In genomic region chr7:114760477-114760876, GRCh38 we compare ENCODE assay signal across 27 cellular contexts.
A peak's percentile ranks its signal among the peaks of the same experiment; 100 is the strongest.
DNase-seq lines count a peak whose midpoint lies in the region; ATAC-seq, FAIRE-seq and TF ChIP-seq lines count a peak whose summit lies in the region.
"Had no signal": no experiment of that assay in that cellular context is flagged by ENCODE, and none has a peak within 500 bp of the region (broad histone marks: within the 10 kb centered on the region; RNA-seq: fewer than 3 reads in every experiment).

No MANE protein-coding gene starts in this region.

- no peaks in the 10 kb centered on the region for H3K4me1 ChIP-seq in GM12878 (ENCODE audit: control insufficient read depth, insufficient read depth, low read length)
- H3K4me1 ChIP-seq in heart left ventricle: no peaks in the 10 kb centered on the region

- TF ChIP-seq RAD21 in GM12878 (IDR thresholded peaks at IDR 0.05; ENCODE audit: insufficient read depth, low read depth, low read length): no peak

- ATAC-seq in GM12878: peak; percentile 16; the same call in 1 of the 3 replicates
- ATAC-seq in heart left ventricle: no peak
- ATAC-seq: CD8-positive, alpha-beta T cell; Panc1; T-cell had no signal

- SMC1A ChIA-PET in GM12878 (lab: Charles Lee; ENCODE audit: uncharacterized antibody, unreplicated experiment): interaction anchor here (0.9 to 3.3 kb wide), 7 partner anchors 19 to 164 kb away, joined by 3 to 13 read pairs (median 4); no protein-coding TSS in a partner anchor

- H3K4me3 ChIP-seq in GM12878 (no peak overlapping the region), foreskin fibroblast (ENCODE audit: low read depth in 1 of 2, low read length in 2 of 2) (no peak overlapping the region), heart left ventricle (no peak overlapping the region)
- H3K4me3 ChIP-seq: BLaER1 treated with 17β-estradiol and CSF1 and Interleukin-3, amounts not matched to agents 10 nM and 100 nM had no signal

- WGBS in GM12878 (ENCODE audit: insufficient coverage, insufficient replicate concordance, low lambda C conversion rate, missing lambda C conversion rate): 51% methylated on average over 2 of the region's 2 CpGs
- WGBS in heart left ventricle, 4 donors: 69 to 82% (median 76%) methylated on average over 2 of the region's 2 CpGs

- TF ChIP-seq POLR2A in GM12878 (IDR thresholded peaks at IDR 0.05; ENCODE audit: low read depth, low read length) (no peak), heart left ventricle (IDR thresholded peaks at IDR 0.05) (no peak)

- H3K9me3 ChIP-seq in GM12878 (replicated peaks; ENCODE audit: control insufficient read depth, insufficient read depth, low read length) (no peaks in the 10 kb centered on the region), heart left ventricle (no peaks in the 10 kb centered on the region)
- H3K9me3 ChIP-seq: BLaER1 treated with 17β-estradiol and CSF1 and Interleukin-3, amounts not matched to agents 10 nM and 100 nM had no signal

- BruUV-seq in GM12878 (replicated peaks; lab: Mats Ljungman, UMichigan): no TSS peak

- DNase-seq in HT1080 (ENCODE audit: low read depth): peak; percentile 35
- DNase-seq in GM12878 (ENCODE audit: low read depth, low spot score): no peak
- peak; percentile 22 to 51 for DNase-seq in foreskin fibroblast
- no peak for DNase-seq in Kasumi-1 (lab: John Stamatoyannopoulos, UW)
- DNase-seq in heart left ventricle: no peak
- DNase-seq in HuH-7.5 (ENCODE audit: low spot score): no peak
- no peak for DNase-seq in HEK293T (ENCODE audit: extremely low spot score)
- DNase-seq: AML-193; Calu3; CD8-positive, alpha-beta T cell; DMS79 treated with DMSO at 0.1 percent for 48 hours; GF-D8; H9; Karpas-422; MV-4-11; NCI-H1105; NCI-H1436 treated with DMSO at 0.1 percent for 48 hours; NCI-H187 treated with DMSO at 0.1 percent for 48 hours; NCI-H524 treated with DMSO at 0.1 percent for 48 hours; T-cell had no signal

- intact Hi-C loops in GM12878 (cut with micrococcal nuclease; ENCODE audit: unreplicated experiment): no loop called here
- intact Hi-C loops in heart left ventricle (cut with DNase I): no loop called here

- no peaks in the 10 kb centered on the region for H3K36me3 ChIP-seq in GM12878 (ENCODE audit: control insufficient read depth in 2 of 2, insufficient read depth in 2 of 2, low read length in 1 of 2)
- H3K36me3 ChIP-seq in heart left ventricle: no peaks in the 10 kb centered on the region
- H3K36me3 ChIP-seq: BLaER1 treated with 17β-estradiol and CSF1 and Interleukin-3, amounts not matched to agents 10 nM and 100 nM had no signal

- H3K27ac ChIP-seq in 22Rv1: peak overlapping the region; percentile 25; the same call in 1 of the 2 replicates
- H3K27ac ChIP-seq in GM12878 (ENCODE audit: control insufficient read depth, insufficient read depth): no peak overlapping the region
- H3K27ac ChIP-seq in heart left ventricle: no peak overlapping the region
- H3K27ac ChIP-seq: BLaER1 treated with 17β-estradiol and CSF1 and Interleukin-3, amounts not matched to agents 10 nM and 100 nM; HL-60; RWPE1 had no signal

- no peak for FAIRE-seq in GM12878 (lab: Jason Lieb, UNC)
- FAIRE-seq: A204.1, GM19239 had no signal

- no peaks in the 10 kb centered on the region for H4K20me1 ChIP-seq in GM12878 (ENCODE audit: control insufficient read depth, insufficient read depth)
- H4K20me1 ChIP-seq: BLaER1 treated with 17β-estradiol and CSF1 and Interleukin-3, amounts not matched to agents 10 nM and 100 nM had no signal

- no peak for TF ChIP-seq CTCF in 22Rv1 (IDR thresholded peaks at IDR 0.05)
- no peak for TF ChIP-seq CTCF in GM12878 (IDR thresholded peaks at IDR 0.05 in 2 of 3, conservative IDR thresholded peaks at IDR 0.05 in 1 of 3; ENCODE audit: control insufficient read depth in 2 of 3, extremely low read depth in 1 of 3, insufficient read depth in 1 of 3, low read depth in 3 of 3, low read length in 3 of 3)
- TF ChIP-seq CTCF in foreskin fibroblast (IDR thresholded peaks at IDR 0.05; ENCODE audit: low read depth, low read length): no peak
- no peak for TF ChIP-seq CTCF in heart left ventricle (IDR thresholded peaks at IDR 0.05)

- no peaks in the 10 kb centered on the region for H3K27me3 ChIP-seq in GM12878 (replicated peaks in 1 of 2; ENCODE audit: control insufficient read depth in 2 of 2, insufficient read depth in 2 of 2, low read length in 1 of 2)
- no peaks in the 10 kb centered on the region for H3K27me3 ChIP-seq in heart left ventricle
- H3K27me3 ChIP-seq: BLaER1 treated with 17β-estradiol and CSF1 and Interleukin-3, amounts not matched to agents 10 nM and 100 nM had no signal

- no peak for TF ChIP-seq EP300 in GM12878 (IDR thresholded peaks at IDR 0.05; ENCODE audit: borderline replicate concordance in 1 of 2, control insufficient read depth in 1 of 2, low read depth in 2 of 2, low read length in 2 of 2)

- RAD21 ChIA-PET in GM12878 (lab: Charles Lee; ENCODE audit: unreplicated experiment): interaction anchor here (1.0 to 1.1 kb wide), 2 partner anchors 11 to 73 kb away, joined by 3 to 6 read pairs; no protein-coding TSS in a partner anchor

- H3K9ac ChIP-seq in GM12878 (ENCODE audit: control insufficient read depth, insufficient read depth, low read length): no peak overlapping the region
- H3K9ac ChIP-seq: BLaER1 treated with 17β-estradiol and CSF1 and Interleukin-3, amounts not matched to agents 10 nM and 100 nM had no signal

- in situ Hi-C loops in GM12878 (cut with MboI): no loop called here

- H2AFZ ChIP-seq in GM12878 (ENCODE audit: control insufficient read depth, low read depth, low read length): no peak overlapping the region

- H3K4me2 ChIP-seq in GM12878 (ENCODE audit: control insufficient read depth, insufficient read depth): no peak overlapping the region
- H3K4me2 ChIP-seq: BLaER1 treated with 17β-estradiol and CSF1 and Interleukin-3, amounts not matched to agents 10 nM and 100 nM had no signal

- CTCF ChIA-PET in GM12878 (lab: Yijun Ruan, JAX): interaction anchor here (1.2 to 1.3 kb wide), 2 partner anchors 179 to 301 kb away, joined by 3 read pairs; no protein-coding TSS in a partner anchor
- CTCF ChIA-PET in HEK293T (lab: Yijun Ruan, JAX): no interaction called here

- no peaks in the 10 kb centered on the region for H3K79me2 ChIP-seq in GM12878 (ENCODE audit: control insufficient read depth, insufficient read depth, low read length)

- POLR2A ChIA-PET in GM12878 (lab: Charles Lee): no interaction called here
- POLR2A ChIA-PET in HEK293T (lab: Yijun Ruan, JAX): no interaction called here

TF ChIP-seq in GM12878, 131 proteins besides CTCF, POLR2A, EP300 and RAD21 (continues in another document):
- no peak for TF ChIP-seq ZBTB33 (IDR thresholded peaks at IDR 0.05)

TF ChIP-seq in HEK293T, 16 proteins besides CTCF, POLR2A, EP300 and RAD21:
- TF ChIP-seq TARDBP (IDR thresholded peaks at IDR 0.05) (no peak), BHLHE40 (IDR thresholded peaks at IDR 0.05; ENCODE audit: borderline replicate concordance) (no peak), ELF4 (IDR thresholded peaks at IDR 0.05) (no peak), FOXK2 (IDR thresholded peaks at IDR 0.05) (no peak), CTBP1 (IDR thresholded peaks at IDR 0.05; ENCODE audit: borderline replicate concordance) (no peak), ARNT (IDR thresholded peaks at IDR 0.05) (no peak), L3MBTL2 (conservative IDR thresholded peaks at IDR 0.05) (no peak), HDGF (IDR thresholded peaks at IDR 0.05; ENCODE audit: borderline replicate concordance) (no peak), SUZ12 (IDR thresholded peaks at IDR 0.05) (no peak), SP1 (IDR thresholded peaks at IDR 0.05) (no peak), FOXA1 (IDR thresholded peaks at IDR 0.05) (no peak), ZNF384 (IDR thresholded peaks at IDR 0.05) (no peak), PKNOX1 (IDR thresholded peaks at IDR 0.05) (no peak), LEF1 (IDR thresholded peaks at IDR 0.05; ENCODE audit: borderline replicate concordance) (no peak)

Comparison
In these comparisons a context has a peak if more than half of its experiments do, and no peak if none do; other contexts are left out.
1. DNase-seq: peak in HT1080 (single experiment) and foreskin fibroblast (2 of 2); none in GM12878 (single experiment), Kasumi-1 (0 of 2), heart left ventricle (0 of 5), HuH-7.5 (single experiment) and HEK293T (single experiment).